ENCODE assay signal across 19 cellular contexts in genomic region chr7:87517136-87517805, GRCh38. TPM values are rescaled to one million over a fixed set of nuclear protein-coding genes. Genes with fewer than 3 reads are reported as not detected.
A peak's percentile ranks its signal among the peaks of the same experiment; 100 is the strongest.
DNase-seq lines count a peak whose midpoint lies in the region; ATAC-seq lines count a peak whose summit lies in the region.
"Had no signal": no experiment of that assay in that cellular context is flagged by ENCODE, and none has a peak within 500 bp of the region (broad histone marks: within the 10 kb centered on the region; RNA-seq: fewer than 3 reads in every experiment).

No MANE protein-coding gene starts in this region.

- no peaks in the 10 kb centered on the region for H3K9me3 ChIP-seq in MG63
- H3K9me3 ChIP-seq: ascending aorta, right atrium auricular region had no signal

- intact Hi-C loops in sciatic nerve (cut with DNase I), result no loop called here

- H3K4me3 ChIP-seq in MG63, result no peak overlapping the region
- H3K4me3 ChIP-seq: ascending aorta, K562, right atrium auricular region had no signal

- H3K36me3 ChIP-seq in MG63, result no peaks in the 10 kb centered on the region
- H3K36me3 ChIP-seq: ascending aorta, right atrium auricular region had no signal

- DNase-seq in EL (peak; percentile 4), MG63 (peak; percentile 32), amniotic epithelial cell (ENCODE audit: low read depth) (peak; percentile 48), iris pigment epithelial cell (ENCODE audit: low read depth) (peak; percentile 84), NCI-H2029 treated with DMSO at 0.1 percent for 48 hours (lab: John Stamatoyannopoulos, UW) (no peak), sciatic nerve (ENCODE audit: low spot score) (no peak), T1000 (lab: John Stamatoyannopoulos, UW) (no peak), NCI-H2081 treated with DMSO at 0.1 percent for 48 hours (lab: John Stamatoyannopoulos, UW) (no peak)
- DNase-seq: activated CD4-positive, alpha-beta T cell treated with anti-CD3 and anti-CD28 coated beads, Interleukin-2, amount 10 ng/mL, durations not matched to agents 7 days and 5 days; activated naive CD4-positive, alpha-beta T cell; CD4-positive, alpha-beta T cell; NCI-H1436 treated with DMSO at 0.1 percent for 48 hours; NCI-H226; RPMI8226; stimulated activated naive CD4-positive, alpha-beta T cell; trophoblast cell had no signal

- no peaks in the 10 kb centered on the region for H3K27me3 ChIP-seq in MG63
- H3K27me3 ChIP-seq: ascending aorta, right atrium auricular region had no signal

- no peak for ATAC-seq in sciatic nerve
- ATAC-seq: K562 had no signal

RNA-seq across cellular contexts. Expression of gene ABCB4, which starts 41.8 kb away (rescaled TPM):
- total RNA-seq in MG63 (2014; rRNA removed; shearing (Covaris generic); ENCODE audit: low replicate concordance), result 0.69 and 0.99 TPM in 2 replicates
- total RNA-seq in sciatic nerve, result 3.3 TPM
- total RNA-seq: activated CD4-positive, alpha-beta T cell treated with anti-CD3 and anti-CD28 coated beads, Interleukin-2, amount 10 ng/mL, durations not matched to agents 7 days and 5 days; ascending aorta; CD4-positive, alpha-beta T cell had no signal

Comparison
In these comparisons a context has a peak if more than half of its experiments do, and no peak if none do; other contexts are left out.
1. DNase-seq: peak in EL (single experiment), MG63 (single experiment), amniotic epithelial cell (single experiment) and iris pigment epithelial cell (single experiment); none in NCI-H2029 treated with DMSO at 0.1 percent for 48 hours (single experiment), sciatic nerve (single experiment), T1000 (single experiment) and NCI-H2081 treated with DMSO at 0.1 percent for 48 hours (single experiment).